Comparison of ENCODE assay signal across 10 cellular contexts in the genomic region with DNA sequence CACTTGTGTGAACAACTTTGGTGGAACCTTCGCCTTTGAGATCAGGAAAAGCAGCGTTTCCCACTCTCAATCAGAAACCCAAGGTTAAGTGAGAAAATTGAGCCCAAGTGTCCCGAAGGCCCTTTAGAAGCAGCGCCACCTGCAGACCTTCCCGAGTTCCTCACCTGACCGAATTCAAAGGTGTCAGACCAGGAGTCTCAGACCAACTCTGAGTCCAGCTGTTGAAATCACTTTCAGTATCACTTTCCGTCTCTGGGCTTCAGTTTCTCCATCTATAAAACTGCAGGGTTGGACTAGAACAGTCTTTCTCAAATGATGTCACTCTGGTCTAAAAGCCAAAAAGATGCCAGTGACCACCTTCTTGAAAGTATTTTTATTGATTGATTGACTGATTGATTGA. TPM values are rescaled to one million over a fixed set of nuclear protein-coding genes. Genes with fewer than 3 reads are reported as not detected.
DNase-seq lines count a peak whose midpoint lies in the region; ATAC-seq, FAIRE-seq and TF ChIP-seq lines count a peak whose summit lies in the region.
"Had no signal": no experiment of that assay in that cellular context is flagged by ENCODE, and none has a peak within 500 bp of the region (broad histone marks: within the 10 kb centered on the region; RNA-seq: fewer than 3 reads in every experiment).

No MANE protein-coding gene starts in this region.

- H3K9me3 ChIP-seq in pancreas, result no peaks in the 10 kb centered on the region
- H3K9me3 ChIP-seq: BLaER1 treated with 17β-estradiol and CSF1 and Interleukin-3, amounts not matched to agents 10 nM and 100 nM had no signal

- no peaks in the 10 kb centered on the region for H3K36me3 ChIP-seq in pancreas
- H3K36me3 ChIP-seq: BLaER1 treated with 17β-estradiol and CSF1 and Interleukin-3, amounts not matched to agents 10 nM and 100 nM had no signal

- TF ChIP-seq CTCF in pancreas (IDR thresholded peaks at IDR 0.05), result peak in 3 of 4 donors; percentile 11 to 25 (median 25)

- no peaks in the 10 kb centered on the region for H3K4me1 ChIP-seq in pancreas

- no peak overlapping the region for H3K27ac ChIP-seq in pancreas
- H3K27ac ChIP-seq: BLaER1 treated with 17β-estradiol and CSF1 and Interleukin-3, amounts not matched to agents 10 nM and 100 nM had no signal

- no peaks in the 10 kb centered on the region for H3K9me3 Mint-ChIP-seq in activated naive CD8-positive, alpha-beta T cell treated with anti-CD3 and anti-CD28 coated beads, Interleukin-2, amount 50 U/mL, for 24 hours
- H3K9me3 Mint-ChIP-seq: naive thymus-derived CD8-positive, alpha-beta T cell had no signal

- peak; percentile 72 for ATAC-seq in GM21526 (IDR thresholded peaks at IDR 0.05; ENCODE audit: low FRiP score, unreplicated experiment)
- ATAC-seq in HG03521 (IDR thresholded peaks at IDR 0.05; ENCODE audit: unreplicated experiment), result peak; percentile 65
- peak; percentile 53 for ATAC-seq in activated naive CD8-positive, alpha-beta T cell treated with anti-CD3 and anti-CD28 coated beads, Interleukin-2, amount 50 U/mL, for 24 hours
- peak; percentile 44 to 79 (median 73) for ATAC-seq in pancreas
- ATAC-seq: naive thymus-derived CD8-positive, alpha-beta T cell had no signal

- intact Hi-C loops in pancreas (cut with DNase I), result no loop called here

- FAIRE-seq in pancreas (lab: Jason Lieb, UNC), result no peak

- no peaks in the 10 kb centered on the region for H3K36me3 Mint-ChIP-seq in activated naive CD8-positive, alpha-beta T cell treated with anti-CD3 and anti-CD28 coated beads, Interleukin-2, amount 50 U/mL, for 24 hours (ENCODE audit: low read depth)
- H3K36me3 Mint-ChIP-seq: naive thymus-derived CD8-positive, alpha-beta T cell had no signal

- H3K4me3 Mint-ChIP-seq in activated naive CD8-positive, alpha-beta T cell treated with anti-CD3 and anti-CD28 coated beads, Interleukin-2, amount 50 U/mL, for 24 hours, result no peak overlapping the region
- H3K4me3 Mint-ChIP-seq: naive thymus-derived CD8-positive, alpha-beta T cell had no signal

- H3K27me3 ChIP-seq in pancreas, result no peaks in the 10 kb centered on the region
- H3K27me3 ChIP-seq: BLaER1 treated with 17β-estradiol and CSF1 and Interleukin-3, amounts not matched to agents 10 nM and 100 nM had no signal

- H3K27me3 Mint-ChIP-seq in activated naive CD8-positive, alpha-beta T cell treated with anti-CD3 and anti-CD28 coated beads, Interleukin-2, amount 50 U/mL, for 24 hours, result no peaks in the 10 kb centered on the region
- H3K27me3 Mint-ChIP-seq: naive thymus-derived CD8-positive, alpha-beta T cell had no signal

- peaks cover 9% of the 10 kb centered on the region for H3K4me1 Mint-ChIP-seq in activated naive CD8-positive, alpha-beta T cell treated with anti-CD3 and anti-CD28 coated beads, Interleukin-2, amount 50 U/mL, for 24 hours

- DNase-seq in NCI-H526 (lab: John Stamatoyannopoulos, UW) (peak; percentile 16 to 55), NCI-H526 treated with DMSO at 0.1 percent for 48 hours (lab: John Stamatoyannopoulos, UW) (no peak), pancreas (peak in 4 of 6 donors; percentile 45 to 66 (median 56)), OCI-M2 (lab: John Stamatoyannopoulos, UW; ENCODE audit: unreplicated experiment) (no peak), COLO829 (ENCODE audit: low spot score) (no peak)
- DNase-seq in activated naive CD8-positive, alpha-beta T cell treated with anti-CD3 and anti-CD28 coated beads, Interleukin-2, amount 50 U/mL, for 24 hours, result peak; percentile 47

- H3K27ac Mint-ChIP-seq in activated naive CD8-positive, alpha-beta T cell treated with anti-CD3 and anti-CD28 coated beads, Interleukin-2, amount 50 U/mL, for 24 hours, result no peak overlapping the region
- H3K27ac Mint-ChIP-seq: naive thymus-derived CD8-positive, alpha-beta T cell had no signal

- no peak overlapping the region for H3K4me3 ChIP-seq in pancreas
- H3K4me3 ChIP-seq: BLaER1 treated with 17β-estradiol and CSF1 and Interleukin-3, amounts not matched to agents 10 nM and 100 nM had no signal

- WGBS in pancreas, 2 donors, result 23 to 29% methylated on average over 7 of the region's 7 CpGs

RNA-seq across cellular contexts. Expression of a gene that starts 31.7 kb away (rescaled TPM):
- 10 to 100 TPM; 36.2 to 50.2 (median 43.3) TPM for total RNA-seq in pancreas
- 10 to 100 TPM; 30.2 to 54.3 TPM for polyA plus RNA-seq in pancreas

Comparison
In these comparisons a context has a peak if more than half of its experiments do, and no peak if none do; other contexts are left out.
1. DNase-seq: peak in NCI-H526 (2 of 2), activated naive CD8-positive, alpha-beta T cell treated with anti-CD3 and anti-CD28 coated beads, Interleukin-2, amount 50 U/mL, for 24 hours (single experiment) and pancreas (4 of 6); none in NCI-H526 treated with DMSO at 0.1 percent for 48 hours (single experiment), OCI-M2 (single experiment) and COLO829 (single experiment).
2. Peak in every context shown above with its lines, with median percentiles within 50 percentile points of each other: ATAC-seq.